ENCODE assay signal across 22 cellular contexts in genomic region chr2:206208900-206209299, GRCh38.
"Had no signal": no experiment of that assay in that cellular context is flagged by ENCODE, and none has a peak within 500 bp of the region (broad histone marks: within the 10 kb centered on the region; RNA-seq: fewer than 3 reads in every experiment).

No MANE protein-coding gene starts in this region.

- DNase-seq: activated B cell treated with CpG ODN at 0.5 μM for 24 hours; activated CD4-positive, alpha-beta memory T cell treated with anti-CD3 and anti-CD28 coated beads for 36 hours; activated CD4-positive, alpha-beta T cell treated with anti-CD3 and anti-CD28 coated beads for 48 hours; activated CD8-positive, alpha-beta memory T cell treated with anti-CD3 and anti-CD28 coated beads, Interleukin-2, amount 10 ng/mL, durations not matched to agents 7 days and 5 days; activated CD8-positive, alpha-beta memory T cell treated with anti-CD3 and anti-CD28 coated beads, Interleukin-2, amount 50 U/mL, for 4 hours; activated CD8-positive, alpha-beta T cell treated with anti-CD3 and anti-CD28 coated beads, Interleukin-2, amount 10 ng/mL, durations not matched to agents 7 days and 5 days; activated effector memory CD4-positive, alpha-beta T cell treated with anti-CD3 and anti-CD28 coated beads, Interleukin-2, amount 50 U/mL, for 16 hours; activated naive CD4-positive, alpha-beta T cell treated with anti-CD3 and anti-CD28 coated beads for 36 hours; activated naive CD8-positive, alpha-beta T cell treated with anti-CD3 and anti-CD28 coated beads for 36 hours; activated naive CD8-positive, alpha-beta T cell treated with anti-CD3 and anti-CD28 coated beads, Interleukin-2, amount 50 U/mL, for 24 hours; activated T-cell treated with anti-CD3 and anti-CD28 coated beads, Interleukin-2, amount 50 U/mL, for 1 hour; activated T-cell treated with anti-CD3 and anti-CD28 coated beads, Interleukin-2, amount 50 U/mL, for 48 hours; dermis blood vessel endothelial cell; effector CD4-positive, alpha-beta T cell; esophagus squamous epithelium; foreskin melanocyte; heart right ventricle; T-helper 17 cell; T1000; WERI-Rb-1 had no signal

- ATAC-seq: activated CD4-positive, CD25-positive, alpha-beta regulatory T cell treated with anti-CD3 and anti-CD28 coated beads, Interleukin-2, amount 50 U/mL, for 24 hours; activated CD8-positive, alpha-beta memory T cell treated with anti-CD3 and anti-CD28 coated beads, Interleukin-2, amount 10 ng/mL, durations not matched to agents 7 days and 5 days; activated CD8-positive, alpha-beta T cell treated with anti-CD3 and anti-CD28 coated beads, Interleukin-2, amount 10 ng/mL, durations not matched to agents 7 days and 5 days; activated naive CD8-positive, alpha-beta T cell treated with anti-CD3 and anti-CD28 coated beads, Interleukin-2, amount 50 U/mL, for 24 hours; gastroesophageal sphincter; heart right ventricle; T-helper 17 cell had no signal
